8 cellular contexts compared by ENCODE assay signal in the genomic region with DNA sequence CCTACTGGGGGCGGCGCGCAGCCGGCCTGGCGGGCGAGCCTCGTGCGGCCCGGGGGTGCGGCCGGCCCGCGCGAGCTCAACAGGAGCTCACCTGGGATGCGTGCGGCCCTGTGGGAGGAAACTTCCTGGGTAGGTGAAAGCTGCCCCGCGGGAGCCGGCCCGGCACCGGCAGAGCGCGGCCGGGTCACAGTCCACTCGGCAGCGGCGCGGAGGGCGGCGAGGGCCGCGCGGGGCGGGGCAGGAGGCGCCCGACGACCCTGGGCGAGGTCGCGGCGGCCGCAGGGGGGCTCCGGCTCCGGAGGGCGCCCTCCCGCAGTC. TPM values are rescaled to one million over a fixed set of nuclear protein-coding genes. Genes with fewer than 3 reads are reported as not detected.
DNase-seq lines count a peak whose midpoint lies in the region; ATAC-seq and TF ChIP-seq lines count a peak whose summit lies in the region.

No MANE protein-coding gene starts in this region.

- H3K27ac ChIP-seq in psoas muscle: peak overlapping the region; percentile 96

- H3K27me3 ChIP-seq in HAP-1 (ENCODE audit: low read depth) (no peaks in the 10 kb centered on the region), psoas muscle (ENCODE audit: insufficient read depth in 3 of 3, low read length in 2 of 3) (no peaks in the 10 kb centered on the region)

- H3K4me3 ChIP-seq in HAP-1: peak overlapping the region; percentile 62
- peak overlapping the region; percentile 80 for H3K4me3 ChIP-seq in NB4 (ENCODE audit: low read depth, low read length)
- H3K4me3 ChIP-seq in psoas muscle: peak overlapping the region; percentile 83

- H3K9me3 ChIP-seq in HAP-1 (no peaks in the 10 kb centered on the region), psoas muscle (no peaks in the 10 kb centered on the region)

- H3K4me1 ChIP-seq in HAP-1 (peaks cover 47% of the 10 kb centered on the region), psoas muscle (peaks cover 38% of the 10 kb centered on the region)

- H3K36me3 ChIP-seq in HAP-1 (replicated peaks) (no peaks in the 10 kb centered on the region; the same call in 1 of the 2 replicates), psoas muscle (ENCODE audit: insufficient read depth in 1 of 2, low read depth in 1 of 2) (no peaks in the 10 kb centered on the region)

- TF ChIP-seq CTCF in NB4 (IDR thresholded peaks at IDR 0.05; ENCODE audit: low read depth, low read length) (no peak), psoas muscle (IDR thresholded peaks at IDR 0.05) (no peak)

- intact Hi-C loops in psoas muscle (cut with DNase I): loop anchor here (5.0 kb wide), 2 partner anchors 94 to 99 kb away; a partner anchor contains a TSS

- no peak for TF ChIP-seq POLR2A in NB4 (IDR thresholded peaks at IDR 0.05; ENCODE audit: extremely low read depth, insufficient read length)

- in situ Hi-C loops in HAP-1 (cut with MboI; ENCODE audit: low sequenced_read_pairs): no loop called here

- ATAC-seq in GM18498 (IDR thresholded peaks at IDR 0.05; ENCODE audit: unreplicated experiment): peak; percentile 44
- ATAC-seq in psoas muscle: peak; percentile 43 to 64 (median 62)

- DNase-seq in HAP-1 (ENCODE audit: low spot score in 2 of 2) (no peak), NB4 (ENCODE audit: low read depth) (no peak), glomerular visceral epithelial cell (ENCODE audit: extremely low spot score) (peak; percentile 46), psoas muscle (peak in 1 of 2 donors; percentile 51), SK-N-DZ (ENCODE audit: low spot score) (no peak), iPS-NIHi11 (ENCODE audit: low spot score) (no peak)
- DNase-seq in activated effector memory CD4-positive, alpha-beta T cell treated with Interleukin-2 at 50 U/mL for 16 hours: peak; percentile 31

- WGBS in psoas muscle, 3 donors: 0 to 1% (median 1%) methylated on average over 21 to 46 of the region's 46 CpGs

RNA-seq across cellular contexts. Expression of a gene that starts 0.4 kb away (rescaled TPM):
- 10 to 100 TPM; 42.6 to 71.9 (median 54.1) TPM for total RNA-seq in psoas muscle
- 10 to 100 TPM in 2 of 3 donors, 1 to 10 TPM in 1; 9.8 to 46.1 (median 21.7) TPM for polyA plus RNA-seq in psoas muscle
- polyA plus RNA-seq in SK-N-DZ (2014; cell fraction: cytosol; rRNA removed): 14.5 and 15.4 TPM in 2 replicates
- 11.7 and 22.5 TPM in 2 replicates for polyA plus RNA-seq in SK-N-DZ (2014; cell fraction: nucleus; rRNA removed)

Comparison
In these comparisons a context has a peak if more than half of its experiments do, and no peak if none do; other contexts are left out.
1. DNase-seq: peak in activated effector memory CD4-positive, alpha-beta T cell treated with Interleukin-2 at 50 U/mL for 16 hours (single experiment) and glomerular visceral epithelial cell (single experiment); none in HAP-1 (0 of 2), NB4 (single experiment), SK-N-DZ (single experiment) and iPS-NIHi11 (single experiment).
2. Peak in every context shown above with its lines, with median percentiles within 50 percentile points of each other: H3K4me3 ChIP-seq.